In the genomic region with DNA sequence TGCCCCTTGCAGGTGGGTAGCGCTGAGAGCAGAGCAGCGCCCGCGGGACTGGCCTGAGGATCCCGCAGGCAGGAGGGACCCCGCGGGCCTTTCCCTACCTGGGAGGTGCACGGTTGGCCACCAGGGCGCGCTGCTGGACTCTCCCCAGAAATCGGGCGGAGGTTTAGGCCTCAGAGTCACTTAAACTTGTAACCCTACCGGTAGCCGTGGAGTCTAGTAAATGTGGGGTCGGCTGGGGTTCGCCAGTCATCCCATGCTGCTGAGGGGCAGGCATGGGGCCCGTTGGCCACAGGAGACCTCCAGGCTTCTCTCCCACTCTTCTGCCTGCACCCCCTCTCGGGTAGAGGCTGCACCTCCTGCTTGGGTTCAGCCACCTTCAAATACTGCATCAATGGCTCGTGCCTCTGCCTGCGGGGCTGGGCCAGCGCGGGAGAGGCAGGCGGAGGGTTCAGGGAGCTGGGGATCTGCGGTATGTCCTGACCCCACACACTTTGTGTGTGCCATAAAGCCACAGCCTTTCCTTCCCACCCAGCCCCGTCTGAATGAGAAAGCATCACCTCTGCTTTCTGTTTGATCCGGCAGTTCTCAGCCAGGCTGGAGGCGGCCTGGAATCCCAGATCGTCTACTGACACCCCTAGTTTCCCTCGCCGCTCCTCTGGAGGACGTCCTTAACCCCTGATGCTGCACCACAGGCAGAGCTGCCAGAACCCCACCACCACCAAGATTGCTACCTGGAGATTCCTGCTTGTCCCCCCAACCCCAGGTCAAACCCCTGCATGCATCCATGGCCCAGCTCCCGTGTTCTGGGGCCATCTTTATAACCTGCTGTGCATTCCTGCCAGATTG, we compare ENCODE assay signal across 9 cellular contexts. TPM values are rescaled to one million over a fixed set of nuclear protein-coding genes. Genes with fewer than 3 reads are reported as not detected.
DNase-seq lines count a peak whose midpoint lies in the region; ATAC-seq, FAIRE-seq and TF ChIP-seq lines count a peak whose summit lies in the region.
"Had no signal": no experiment of that assay in that cellular context is flagged by ENCODE, and none has a peak within 500 bp of the region (broad histone marks: within the 10 kb centered on the region; RNA-seq: fewer than 3 reads in every experiment).

No MANE protein-coding gene starts in this region.

- intact Hi-C loops in right cardiac atrium (cut with DNase I): loop anchor here (5.0 to 10.0 kb wide), 4 partner anchors 96 to 341 kb away; partner anchors contain the start of genes AHCYL1 (in 2 of the 4) and GNAI3 (in 1 of the 4)

- DNase-seq in H7: peak; percentile 95
- DNase-seq in LNCaP clone FGC (ENCODE audit: low read depth): no peak
- DNase-seq in SW480 (ENCODE audit: low spot score): peak; percentile 69
- DNase-seq in activated naive CD8-positive, alpha-beta T cell treated with anti-CD3 and anti-CD28 coated beads for 36 hours: peak; percentile 85
- peak; percentile 81 to 93 (median 93) for DNase-seq in right cardiac atrium
- DNase-seq in small intestine: peak; percentile 83
- DNase-seq in superior temporal gyrus (ENCODE audit: extremely low spot score): no peak

- H3K36me3 ChIP-seq in H7 (replicated peaks; ENCODE audit: control insufficient read depth, insufficient read depth, low read length): no peaks in the 10 kb centered on the region
- no peaks in the 10 kb centered on the region for H3K36me3 ChIP-seq in small intestine (ENCODE audit: control insufficient read depth in 2 of 2, insufficient read depth in 2 of 2, low read length in 2 of 2)

- no peaks in the 10 kb centered on the region for H3K4me1 ChIP-seq in right cardiac atrium (ENCODE audit: control insufficient read depth, insufficient read depth, low read length)
- no peaks in the 10 kb centered on the region for H3K4me1 ChIP-seq in small intestine (ENCODE audit: control insufficient read depth in 2 of 2, insufficient read depth in 1 of 2, low read depth in 1 of 2, low read length in 1 of 2)

- no peaks in the 10 kb centered on the region for H3K9me3 Mint-ChIP-seq in activated naive CD8-positive, alpha-beta T cell treated with anti-CD3 and anti-CD28 coated beads for 36 hours
- H3K9me3 Mint-ChIP-seq: dendritic cell treated with granulocyte-macrophage colony-stimulating factor and Interleukin-4, amounts not matched to agents 40 ng/mL and 50 ng/mL, for 4 days had no signal

- peak; percentile 15 for FAIRE-seq in G401.6 (lab: Jason Lieb, UNC)
- FAIRE-seq in small intestine (lab: Jason Lieb, UNC): no peak

- H3K27me3 ChIP-seq in H7 (ENCODE audit: control insufficient read depth, insufficient read depth, low read length): peaks cover 3% of the 10 kb centered on the region
- no peaks in the 10 kb centered on the region for H3K27me3 ChIP-seq in right cardiac atrium (ENCODE audit: control insufficient read depth, insufficient read depth)
- no peaks in the 10 kb centered on the region for H3K27me3 ChIP-seq in small intestine (ENCODE audit: control insufficient read depth in 2 of 2, insufficient read depth in 2 of 2, low read length in 2 of 2)

- H3K27me3 Mint-ChIP-seq in activated naive CD8-positive, alpha-beta T cell treated with anti-CD3 and anti-CD28 coated beads for 36 hours: no peaks in the 10 kb centered on the region

- H3K4me1 Mint-ChIP-seq in activated naive CD8-positive, alpha-beta T cell treated with anti-CD3 and anti-CD28 coated beads for 36 hours: peaks cover 7% of the 10 kb centered on the region

- H3K27ac ChIP-seq in right cardiac atrium (ENCODE audit: low read length): no peak overlapping the region
- H3K27ac ChIP-seq in small intestine (ENCODE audit: low read depth in 1 of 2, low read length in 1 of 2): no peak overlapping the region

- peak; percentile 83 for TF ChIP-seq CTCF in LNCaP clone FGC (IDR thresholded peaks at IDR 0.05; ENCODE audit: control insufficient read depth, extremely low read depth, insufficient read depth)

- 38% methylated on average over 32 of the region's 32 CpGs for WGBS in right cardiac atrium
- 25 to 38% (median 30%) methylated on average over 32 of the region's 32 CpGs for WGBS in small intestine, 3 donors

- H3K9me3 ChIP-seq in right cardiac atrium (ENCODE audit: control insufficient read depth, low read length): no peaks in the 10 kb centered on the region
- H3K9me3 ChIP-seq in small intestine (ENCODE audit: control insufficient read depth, low read depth): no peaks in the 10 kb centered on the region

- no peak overlapping the region for H3K27ac Mint-ChIP-seq in activated naive CD8-positive, alpha-beta T cell treated with anti-CD3 and anti-CD28 coated beads for 36 hours
- H3K27ac Mint-ChIP-seq: dendritic cell treated with granulocyte-macrophage colony-stimulating factor and Interleukin-4, amounts not matched to agents 40 ng/mL and 50 ng/mL, for 4 days had no signal

- H3K4me3 ChIP-seq in H7 (ENCODE audit: insufficient read depth, low read depth, low read length) (no peak overlapping the region), LNCaP clone FGC (ENCODE audit: low read depth, low read length) (no peak overlapping the region), right cardiac atrium (ENCODE audit: low read length) (no peak overlapping the region), small intestine (ENCODE audit: low read depth in 1 of 2, low read length in 2 of 2) (no peak overlapping the region)

- H3K36me3 Mint-ChIP-seq in activated naive CD8-positive, alpha-beta T cell treated with anti-CD3 and anti-CD28 coated beads for 36 hours: no peaks in the 10 kb centered on the region

- no peak overlapping the region for H3K4me3 Mint-ChIP-seq in activated naive CD8-positive, alpha-beta T cell treated with anti-CD3 and anti-CD28 coated beads for 36 hours
- H3K4me3 Mint-ChIP-seq: dendritic cell treated with granulocyte-macrophage colony-stimulating factor and Interleukin-4, amounts not matched to agents 40 ng/mL and 50 ng/mL, for 4 days had no signal

- ATAC-seq in right cardiac atrium: peak; percentile 82 to 88

RNA-seq across cellular contexts. Expression of gene GSTM4, which starts 12.3 kb away (rescaled TPM):
- total RNA-seq in H7 (2014; rRNA removed; shearing (Covaris generic)): 31.2 and 43.2 TPM in 2 replicates
- 1 to 10 TPM; 2.4 to 3.0 TPM for total RNA-seq in activated naive CD8-positive, alpha-beta T cell treated with anti-CD3 and anti-CD28 coated beads for 36 hours
- total RNA-seq in right cardiac atrium: 10 to 100 TPM; 31.2 to 57.8 (median 39.4) TPM
- polyA plus RNA-seq in right cardiac atrium (47.9 TPM), small intestine (100 to 1,000 TPM; 194 to 316 (median 217) TPM)

RNA-seq across cellular contexts. Expression of gene AMPD2, which starts 24.0 kb away (rescaled TPM):
- 78.0 and 83.7 TPM in 2 replicates for total RNA-seq in H7 (2014; rRNA removed; shearing (Covaris generic))
- total RNA-seq in activated naive CD8-positive, alpha-beta T cell treated with anti-CD3 and anti-CD28 coated beads for 36 hours: 10 to 100 TPM; 89.5 to 91.4 TPM
- total RNA-seq in right cardiac atrium: 10 to 100 TPM; 18.8 to 26.1 (median 23.4) TPM
- polyA plus RNA-seq in right cardiac atrium: 8.4 TPM
- 10 to 100 TPM; 25.9 to 38.3 (median 32.0) TPM for polyA plus RNA-seq in small intestine

RNA-seq across cellular contexts. Expression of gene GNAT2, which starts 24.2 kb away (rescaled TPM):
- total RNA-seq in H7 (2014; rRNA removed; shearing (Covaris generic)): not detected in 2 replicates
- under 1 TPM; 0.64 to 0.91 TPM for total RNA-seq in activated naive CD8-positive, alpha-beta T cell treated with anti-CD3 and anti-CD28 coated beads for 36 hours
- total RNA-seq in right cardiac atrium: not detected
- not detected for polyA plus RNA-seq in right cardiac atrium
- under 1 TPM in 1 of 3 donors, not detected in 2; 0.28 TPM for polyA plus RNA-seq in small intestine

RNA-seq across cellular contexts. Expression of gene GSTM2, which starts 24.2 kb away (rescaled TPM):
- total RNA-seq in H7 (2014; rRNA removed; shearing (Covaris generic)): 10.8 and 17.7 TPM in 2 replicates
- total RNA-seq in activated naive CD8-positive, alpha-beta T cell treated with anti-CD3 and anti-CD28 coated beads for 36 hours: 1 to 10 TPM; 7.4 to 8.5 TPM
- 10 to 100 TPM; 50.3 to 92.8 (median 72.6) TPM for total RNA-seq in right cardiac atrium
- polyA plus RNA-seq in right cardiac atrium (99.5 TPM), small intestine (10 to 100 TPM; 29.4 to 66.2 (median 42.2) TPM)

RNA-seq across cellular contexts. Expression of gene GSTM1, which starts 44.0 kb away (rescaled TPM):
- total RNA-seq in H7 (2014; rRNA removed; shearing (Covaris generic)): not detected in 2 replicates
- total RNA-seq in activated naive CD8-positive, alpha-beta T cell treated with anti-CD3 and anti-CD28 coated beads for 36 hours: not detected
- 10 to 100 TPM in 1 of 4 donors, not detected in 3; 31.1 TPM for total RNA-seq in right cardiac atrium
- 38.9 TPM for polyA plus RNA-seq in right cardiac atrium
- 100 to 1,000 TPM in 2 of 3 donors, 1 to 10 TPM in 1; 2.7 to 175 (median 101) TPM for polyA plus RNA-seq in small intestine

Comparison
In these comparisons a context has a peak if more than half of its experiments do, and no peak if none do; other contexts are left out.
1. DNase-seq: peak in H7 (single experiment), SW480 (single experiment), activated naive CD8-positive, alpha-beta T cell treated with anti-CD3 and anti-CD28 coated beads for 36 hours (single experiment), right cardiac atrium (3 of 3) and small intestine (single experiment); none in LNCaP clone FGC (single experiment) and superior temporal gyrus (single experiment).